Comparison of ENCODE assay signal across 8 cellular contexts in the genomic region with DNA sequence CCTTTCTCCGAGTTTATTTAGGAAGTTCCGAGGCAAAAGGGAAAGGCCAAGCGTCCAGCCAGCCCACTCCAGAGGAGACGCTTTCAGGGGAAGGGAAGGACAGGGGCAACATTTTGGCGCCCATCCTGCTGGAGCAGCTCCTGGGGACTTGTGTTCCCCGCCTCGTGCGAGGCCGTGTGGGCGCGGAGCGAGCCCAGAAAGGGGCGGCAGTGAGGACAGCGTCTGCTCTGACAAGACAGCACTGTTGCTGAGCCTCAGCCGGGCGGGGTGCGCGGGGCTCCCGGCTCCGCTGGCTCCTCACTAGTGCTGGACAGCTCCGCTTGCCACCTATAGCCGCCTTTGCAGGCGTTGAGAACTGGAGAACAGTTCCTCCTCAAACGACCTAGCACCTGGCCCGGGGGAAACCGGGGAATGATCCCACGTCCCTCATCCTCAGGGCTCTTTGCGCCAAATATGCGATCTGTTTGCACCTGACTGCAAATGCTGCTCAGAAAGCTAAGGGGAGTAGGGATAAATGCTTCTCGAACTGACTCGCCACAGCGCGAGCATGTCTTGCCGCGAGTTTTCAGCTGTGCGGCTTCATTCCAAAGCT. TPM values are rescaled to one million over a fixed set of nuclear protein-coding genes. Genes with fewer than 3 reads are reported as not detected.
DNase-seq lines count a peak whose midpoint lies in the region; ATAC-seq and TF ChIP-seq lines count a peak whose summit lies in the region.

No MANE protein-coding gene starts in this region.

- no peak for ATAC-seq in GM18511 (IDR thresholded peaks at IDR 0.05; ENCODE audit: unreplicated experiment)

- no peak for TF ChIP-seq POLR2A in lower leg skin (IDR thresholded peaks at IDR 0.05)

- H3K4me3 ChIP-seq in endocrine pancreas (ENCODE audit: control insufficient read depth, insufficient read depth, low read length): peak overlapping the region; percentile 14
- peak overlapping the region; percentile 38 for H3K4me3 ChIP-seq in lower leg skin (ENCODE audit: low read depth, poor library complexity, severe bottlenecking)

- WGBS in lower leg skin, 2 donors: 2 to 4% methylated on average over 29 to 35 of the region's 36 CpGs

- peaks cover 3% of the 10 kb centered on the region for H3K27me3 ChIP-seq in endocrine pancreas (ENCODE audit: control insufficient read depth, insufficient read depth, low read length)

- H3K36me3 ChIP-seq in endocrine pancreas (ENCODE audit: control insufficient read depth, insufficient read depth, low read length): no peaks in the 10 kb centered on the region

- TF ChIP-seq CTCF in lower leg skin (IDR thresholded peaks at IDR 0.05): no peak

- H3K9ac ChIP-seq in endocrine pancreas (ENCODE audit: control insufficient read depth, insufficient read depth, low read length): peak overlapping the region; percentile 24

- H3K4me1 ChIP-seq in endocrine pancreas (ENCODE audit: control insufficient read depth, insufficient read depth, low read length): no peaks in the 10 kb centered on the region

- intact Hi-C loops in lower leg skin (cut with DNase I; ENCODE audit: low total_unique reads): no loop called here

- H3K9me3 ChIP-seq in endocrine pancreas (ENCODE audit: control insufficient read depth, low read length): no peaks in the 10 kb centered on the region

- peak overlapping the region; percentile 50 for H3K27ac ChIP-seq in temporal lobe (ENCODE audit: low read depth, low read length)

- peak; percentile 9 for DNase-seq in stimulated activated CD4-positive, alpha-beta T cell treated with anti-CD3 and anti-CD28 coated beads, Interleukin-15, amount 100 ng/mL, for 24 hours
- no peak for DNase-seq in stimulated activated CD4-positive, alpha-beta T cell treated with anti-CD3 and anti-CD28 coated beads, Interleukin-4, amount 100 ng/mL, for 24 hours
- DNase-seq in SK-N-DZ (ENCODE audit: low spot score) (peak; percentile 32), lower leg skin (ENCODE audit: low spot score in 2 of 2) (peak; percentile 30 to 90), NCI-H1694 treated with DMSO at 0.1 percent for 48 hours (lab: John Stamatoyannopoulos, UW) (no peak)

RNA-seq across cellular contexts. Expression of a gene that starts 0.7 kb away (rescaled TPM):
- polyA plus RNA-seq in SK-N-DZ (2014; cell fraction: cytosol; rRNA removed): 0.63 and 0.64 TPM in 2 replicates
- polyA plus RNA-seq in SK-N-DZ (2014; cell fraction: nucleus; rRNA removed): 0.66 and 1.2 TPM in 2 replicates
- total RNA-seq in lower leg skin (1 to 10 TPM in 2 of 4 donors, under 1 TPM in 2; 0.49 to 2.4 (median 1.3) TPM), temporal lobe (109 TPM)

Comparison
In these comparisons a context has a peak if more than half of its experiments do, and no peak if none do; other contexts are left out.
1. DNase-seq: peak in stimulated activated CD4-positive, alpha-beta T cell treated with anti-CD3 and anti-CD28 coated beads, Interleukin-15, amount 100 ng/mL, for 24 hours (single experiment), SK-N-DZ (single experiment) and lower leg skin (2 of 2); none in stimulated activated CD4-positive, alpha-beta T cell treated with anti-CD3 and anti-CD28 coated beads, Interleukin-4, amount 100 ng/mL, for 24 hours (single experiment) and NCI-H1694 treated with DMSO at 0.1 percent for 48 hours (single experiment).
2. RNA of a gene that starts 0.7 kb away (total RNA-seq): 109 TPM in temporal lobe (single experiment); 0.49 to 2.4 TPM in lower leg skin; every median in the first group is over 10 times any median in the second.